In the genomic region with DNA sequence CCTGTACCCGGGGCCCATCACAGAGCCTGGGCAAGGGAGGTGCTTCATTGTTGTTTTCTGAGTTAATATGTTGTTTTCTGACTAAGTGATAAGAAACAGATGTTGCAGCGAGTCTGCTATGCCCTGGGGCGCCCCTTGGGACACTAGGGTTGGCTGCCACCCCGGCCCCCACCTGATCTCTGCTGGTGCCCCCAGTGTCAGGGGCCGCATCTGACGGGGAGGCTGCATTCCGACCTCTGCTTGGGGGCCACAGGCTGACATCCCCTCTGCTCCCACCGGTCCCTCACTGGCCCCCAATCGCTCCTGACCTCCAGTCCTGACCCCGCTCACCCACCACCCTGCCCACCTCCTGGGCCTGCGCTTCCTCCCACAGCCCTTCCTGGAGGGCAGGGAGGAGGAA, we compare ENCODE assay signal across 30 cellular contexts.
"Had no signal": no experiment of that assay in that cellular context is flagged by ENCODE, and none has a peak within 500 bp of the region (broad histone marks: within the 10 kb centered on the region; RNA-seq: fewer than 3 reads in every experiment).

No MANE protein-coding gene starts in this region.

- H3K4me1 Mint-ChIP-seq: activated CD4-positive, alpha-beta memory T cell treated with anti-CD3 and anti-CD28 coated beads, Interleukin-2, amount 10 ng/mL, durations not matched to agents 7 days and 5 days; activated CD4-positive, alpha-beta T cell treated with anti-CD3 and anti-CD28 coated beads, Interleukin-2, amount 10 ng/mL, durations not matched to agents 7 days and 5 days; activated naive CD8-positive, alpha-beta T cell treated with anti-CD3 and anti-CD28 coated beads for 36 hours; activated T-helper 17 cell treated with anti-CD3 and anti-CD28 coated beads, Interleukin-2, amount 50 U/mL, for 72 hours; stimulated activated effector memory CD8-positive, alpha-beta T cell treated with anti-CD3 and anti-CD28 coated beads, Interleukin-12 subunit alpha, Interleukin-12 subunit beta, amount 100 ng/mL, for 72 hours; T-helper 17 cell had no signal

- ATAC-seq: activated T-cell treated with anti-CD3 and anti-CD28 coated beads, Interleukin-2, amount 50 U/mL, for 4 hours; activated T-helper 17 cell treated with anti-CD3 and anti-CD28 coated beads, Interleukin-2, amount 50 U/mL, for 72 hours; body of pancreas; left ventricle myocardium superior; right lobe of liver; stimulated activated effector memory CD8-positive, alpha-beta T cell treated with anti-CD3 and anti-CD28 coated beads, Interleukin-12 subunit alpha, Interleukin-12 subunit beta, amount 100 ng/mL, for 72 hours; T-helper 17 cell had no signal

- H3K9me3 ChIP-seq: adrenal gland, body of pancreas, colonic mucosa, esophagus squamous epithelium, neutrophil, right lobe of liver, stomach, thyroid gland, upper lobe of left lung had no signal

- H3K4me3 Mint-ChIP-seq: activated CD4-positive, alpha-beta memory T cell treated with anti-CD3 and anti-CD28 coated beads, Interleukin-2, amount 10 ng/mL, durations not matched to agents 7 days and 5 days; activated CD4-positive, alpha-beta T cell treated with anti-CD3 and anti-CD28 coated beads, Interleukin-2, amount 10 ng/mL, durations not matched to agents 7 days and 5 days; activated naive CD8-positive, alpha-beta T cell treated with anti-CD3 and anti-CD28 coated beads for 36 hours; activated T-cell treated with anti-CD3 and anti-CD28 coated beads, Interleukin-2, amount 50 U/mL, for 4 hours; activated T-helper 17 cell treated with anti-CD3 and anti-CD28 coated beads, Interleukin-2, amount 50 U/mL, for 72 hours; nephron; stimulated activated effector memory CD8-positive, alpha-beta T cell treated with anti-CD3 and anti-CD28 coated beads, Interleukin-12 subunit alpha, Interleukin-12 subunit beta, amount 100 ng/mL, for 72 hours; T-helper 17 cell had no signal

- H3K27ac Mint-ChIP-seq: activated CD4-positive, alpha-beta memory T cell treated with anti-CD3 and anti-CD28 coated beads, Interleukin-2, amount 10 ng/mL, durations not matched to agents 7 days and 5 days; activated CD4-positive, alpha-beta T cell treated with anti-CD3 and anti-CD28 coated beads, Interleukin-2, amount 10 ng/mL, durations not matched to agents 7 days and 5 days; activated naive CD8-positive, alpha-beta T cell treated with anti-CD3 and anti-CD28 coated beads for 36 hours; activated T-helper 17 cell treated with anti-CD3 and anti-CD28 coated beads, Interleukin-2, amount 50 U/mL, for 72 hours; nephron; progenitor cell of endocrine pancreas; stimulated activated effector memory CD8-positive, alpha-beta T cell treated with anti-CD3 and anti-CD28 coated beads, Interleukin-12 subunit alpha, Interleukin-12 subunit beta, amount 100 ng/mL, for 72 hours; T-helper 17 cell had no signal

- H3K27me3 ChIP-seq: adrenal gland, body of pancreas, colonic mucosa, esophagus squamous epithelium, neutrophil, right lobe of liver, stomach, thyroid gland, upper lobe of left lung had no signal

- DNase-seq: activated CD4-positive, alpha-beta memory T cell treated with anti-CD3 and anti-CD28 coated beads, Interleukin-2, amount 10 ng/mL, durations not matched to agents 7 days and 5 days; activated CD4-positive, alpha-beta T cell treated with anti-CD3 and anti-CD28 coated beads for 1 hour; activated CD4-positive, alpha-beta T cell treated with anti-CD3 and anti-CD28 coated beads, Interleukin-2, amount 10 ng/mL, durations not matched to agents 7 days and 5 days; activated naive CD4-positive, alpha-beta T cell; activated naive CD8-positive, alpha-beta T cell treated with anti-CD3 and anti-CD28 coated beads for 36 hours; activated T-cell treated with anti-CD3 and anti-CD28 coated beads, Interleukin-2, amount 50 U/mL, for 4 hours; adrenal gland; aorta; body of pancreas; cerebellar nuclear complex; colonic mucosa; effector CD8-positive, alpha-beta T cell; esophagus squamous epithelium; islet precursor cell; left ventricle myocardium superior; mammary epithelial cell; right lobe of liver; stimulated activated CD4-positive, alpha-beta T cell treated with anti-CD3 and anti-CD28 coated beads, Interleukin-12 subunit alpha, Interleukin-12 subunit beta, amount 100 ng/mL, for 4 hours; stimulated activated CD4-positive, alpha-beta T cell treated with anti-CD3 and anti-CD28 coated beads, Interleukin-4, amount 100 ng/mL, for 24 hours; stomach; T-helper 17 cell; T1000; thyroid gland; upper lobe of left lung had no signal

- H3K27ac ChIP-seq: adrenal gland, body of pancreas, colonic mucosa, epithelial cell of prostate, esophagus squamous epithelium, neutrophil, right lobe of liver, stomach, thyroid gland, upper lobe of left lung had no signal

- H3K9me3 Mint-ChIP-seq: activated CD4-positive, alpha-beta memory T cell treated with anti-CD3 and anti-CD28 coated beads, Interleukin-2, amount 10 ng/mL, durations not matched to agents 7 days and 5 days; activated CD4-positive, alpha-beta T cell treated with anti-CD3 and anti-CD28 coated beads, Interleukin-2, amount 10 ng/mL, durations not matched to agents 7 days and 5 days; activated naive CD8-positive, alpha-beta T cell treated with anti-CD3 and anti-CD28 coated beads for 36 hours; activated T-cell treated with anti-CD3 and anti-CD28 coated beads, Interleukin-2, amount 50 U/mL, for 4 hours; activated T-helper 17 cell treated with anti-CD3 and anti-CD28 coated beads, Interleukin-2, amount 50 U/mL, for 72 hours; nephron; stimulated activated effector memory CD8-positive, alpha-beta T cell treated with anti-CD3 and anti-CD28 coated beads, Interleukin-12 subunit alpha, Interleukin-12 subunit beta, amount 100 ng/mL, for 72 hours had no signal

- H3K36me3 ChIP-seq: adrenal gland, colonic mucosa, esophagus squamous epithelium, neutrophil, right lobe of liver, stomach, thyroid gland, upper lobe of left lung had no signal

- H3K4me3 ChIP-seq: adrenal gland, body of pancreas, colonic mucosa, esophagus squamous epithelium, right lobe of liver, stomach, thyroid gland, upper lobe of left lung had no signal

- H3K27me3 Mint-ChIP-seq: activated CD4-positive, alpha-beta memory T cell treated with anti-CD3 and anti-CD28 coated beads, Interleukin-2, amount 10 ng/mL, durations not matched to agents 7 days and 5 days; activated CD4-positive, alpha-beta T cell treated with anti-CD3 and anti-CD28 coated beads, Interleukin-2, amount 10 ng/mL, durations not matched to agents 7 days and 5 days; activated naive CD8-positive, alpha-beta T cell treated with anti-CD3 and anti-CD28 coated beads for 36 hours had no signal

- H3K4me1 ChIP-seq: body of pancreas, colonic mucosa, right lobe of liver, upper lobe of left lung had no signal
